ENCODE assay signal across 17 cellular contexts in genomic region chr12:65642006-65642695, GRCh38.
A peak's percentile ranks its signal among the peaks of the same experiment; 100 is the strongest.
DNase-seq lines count a peak whose midpoint lies in the region; ATAC-seq, FAIRE-seq and TF ChIP-seq lines count a peak whose summit lies in the region.
"Had no signal": no experiment of that assay in that cellular context is flagged by ENCODE, and none has a peak within 500 bp of the region (broad histone marks: within the 10 kb centered on the region; RNA-seq: fewer than 3 reads in every experiment).

No MANE protein-coding gene starts in this region.

- H3K9me2 ChIP-seq in HCT116 (ENCODE audit: insufficient read depth), result no peaks in the 10 kb centered on the region

- RAD21 ChIA-PET in HCT116 (lab: Charles Lee; ENCODE audit: low non-redundant PET in 1 of 2, low total read pairs in 2 of 2, uncharacterized antibody in 2 of 2, unreplicated experiment in 2 of 2), result no interaction called here

- H4K20me1 ChIP-seq in HCT116 (ENCODE audit: insufficient read depth) (no peaks in the 10 kb centered on the region), K562 (replicated peaks; ENCODE audit: control insufficient read depth, insufficient read depth, low read length) (no peaks in the 10 kb centered on the region), keratinocyte (ENCODE audit: control insufficient read depth, extremely low read depth, insufficient read depth, low read length) (no peaks in the 10 kb centered on the region)

- H3K27me3 Mint-ChIP-seq in activated T-cell treated with anti-CD3 and anti-CD28 coated beads, Interleukin-2, amount 50 U/mL, for 4 hours (ENCODE audit: low read depth), result no peaks in the 10 kb centered on the region

- H3K27me3 ChIP-seq in ACC112 (ENCODE audit: insufficient read depth, low read length) (no peaks in the 10 kb centered on the region), HCT116 (ENCODE audit: insufficient read depth, low read length) (no peaks in the 10 kb centered on the region), K562 (ENCODE audit: control insufficient read depth in 2 of 2, insufficient read depth in 2 of 2, low read length in 2 of 2) (no peaks in the 10 kb centered on the region), keratinocyte (ENCODE audit: control insufficient read depth, extremely low read depth, insufficient read depth, low read length) (no peaks in the 10 kb centered on the region)

- H3K4me3 Mint-ChIP-seq in activated T-cell treated with anti-CD3 and anti-CD28 coated beads, Interleukin-2, amount 50 U/mL, for 4 hours, result no peak overlapping the region

- FAIRE-seq in K562 (lab: Jason Lieb, UNC), result no peak
- peak; percentile 39 for FAIRE-seq in keratinocyte (lab: Jason Lieb, UNC)
- FAIRE-seq: A549 had no signal

- in situ Hi-C loops in K562 (cut with MboI), result no loop called here

- H3K4me3 ChIP-seq in ACC112 (ENCODE audit: low read depth, low read length), result no peak overlapping the region
- H3K4me3 ChIP-seq in HCT116 (replicated peaks in 1 of 2; ENCODE audit: low read depth in 1 of 2, low read length in 2 of 2), result no peak overlapping the region
- no peak overlapping the region for H3K4me3 ChIP-seq in K562
- no peak overlapping the region for H3K4me3 ChIP-seq in keratinocyte (ENCODE audit: control insufficient read depth in 2 of 3, extremely low read depth in 1 of 3, insufficient read depth in 2 of 3, low read depth in 1 of 3, low read length in 3 of 3)
- H3K4me3 ChIP-seq: A549 had no signal

- H3K4me2 ChIP-seq in HCT116 (ENCODE audit: low read length) (peak overlapping the region; percentile 43), K562 (ENCODE audit: insufficient read depth, low read length) (0 out of 2 replicates have a peak overlapping the region, but pooled peaks have one; percentile 12), keratinocyte (ENCODE audit: control insufficient read depth, extremely low read depth, insufficient read depth, low read depth, low read length) (no peak overlapping the region)
- H3K4me2 ChIP-seq: A549 had no signal

- no peaks in the 10 kb centered on the region for H3K9me3 Mint-ChIP-seq in activated T-cell treated with anti-CD3 and anti-CD28 coated beads, Interleukin-2, amount 50 U/mL, for 4 hours

- BruUV-seq in HCT116 (replicated peaks; lab: Mats Ljungman, UMichigan), result TSS peak; percentile 44
- no TSS peak for BruUV-seq in K562 (replicated peaks; lab: Mats Ljungman, UMichigan)

- CTCF ChIA-PET in HCT116 (lab: Charles Lee) (interaction anchor here (1.0 kb wide), 1 partner anchor 40 kb away, joined by 4 read pairs; no protein-coding TSS in a partner anchor), K562 (lab: Yijun Ruan, JAX; ENCODE audit: low intra/inter-chr PET ratio) (no interaction called here)

- no peaks in the 10 kb centered on the region for H3K4me1 Mint-ChIP-seq in activated T-cell treated with anti-CD3 and anti-CD28 coated beads, Interleukin-2, amount 50 U/mL, for 4 hours (ENCODE audit: low read depth)

- H3K4me1 ChIP-seq in ACC112 (ENCODE audit: control insufficient read depth, insufficient read depth, low read length, unreplicated experiment) (peaks cover 44% of the 10 kb centered on the region), HCT116 (ENCODE audit: control insufficient read depth in 1 of 2, insufficient read depth in 2 of 2, low read length in 2 of 2) (peaks cover 36 to 68% of the 10 kb centered on the region in 2 experiments), K562 (replicated peaks in 1 of 2; ENCODE audit: control insufficient read depth in 2 of 2, insufficient read depth in 2 of 2, low read length in 2 of 2) (peaks cover 0 to 5% of the 10 kb centered on the region in 2 experiments; a peak in 2 of 5 replicates), keratinocyte (ENCODE audit: control insufficient read depth, extremely low read depth, insufficient read depth, low read length) (peaks cover 19% of the 10 kb centered on the region)
- H3K4me1 ChIP-seq: A549 had no signal

- dilution Hi-C loops in keratinocyte (cut with MboI; ENCODE audit: extremely low pct_ligation_motif_present, low sequenced_read_pairs), result no loop called here

- TF ChIP-seq RAD21 in HCT116 (IDR thresholded peaks at IDR 0.05; ENCODE audit: low read depth) (no peak), K562 (CRISPR knock-in tag; conservative IDR thresholded peaks at IDR 0.05 in 1 of 2, IDR thresholded peaks at IDR 0.05 in 1 of 2) (no peak)

- H3K9me3 ChIP-seq in HCT116 (ENCODE audit: control insufficient read depth in 1 of 2, insufficient read depth in 1 of 2, low read depth in 1 of 2, low read length in 2 of 2) (no peaks in the 10 kb centered on the region), K562 (replicated peaks; ENCODE audit: control insufficient read depth, insufficient read depth, low read depth, low read length) (no peaks in the 10 kb centered on the region), keratinocyte (ENCODE audit: control insufficient read depth, low read depth, low read length) (no peaks in the 10 kb centered on the region)
- H3K9me3 ChIP-seq: A549 had no signal

- no peak for DNase-seq in HCT116 (ENCODE audit: low read depth, low spot score)
- no peak for DNase-seq in K562 (ENCODE audit: extremely low read depth in 1 of 4, low spot score in 3 of 4)
- DNase-seq in keratinocyte (ENCODE audit: low read depth, low spot score), result no peak
- DNase-seq in activated T-cell treated with anti-CD3 and anti-CD28 coated beads, Interleukin-2, amount 50 U/mL, for 4 hours, result no peak
- no peak for DNase-seq in cerebellar nuclear complex (lab: John Stamatoyannopoulos, UW)
- DNase-seq: DMS153; H7; Karpas-422; NCI-H187; NCI-H345; NCI-H526; NK-92 treated with Interleukin-12 subunit alpha and Interleukin-12 subunit beta, amount 100 ng/mL, for 24 hours; RPMI8226 had no signal

- H3K79me2 ChIP-seq in ACC112 (ENCODE audit: control insufficient read depth, insufficient read depth, low read length, unreplicated experiment), result peaks cover 3% of the 10 kb centered on the region
- peaks cover 22% of the 10 kb centered on the region; the same call in 1 of the 2 replicates for H3K79me2 ChIP-seq in HCT116 (ENCODE audit: insufficient read depth, low read length)
- no peaks in the 10 kb centered on the region for H3K79me2 ChIP-seq in K562 (ENCODE audit: control insufficient read depth, insufficient read depth, low read length)
- no peaks in the 10 kb centered on the region for H3K79me2 ChIP-seq in keratinocyte (ENCODE audit: control insufficient read depth, insufficient read depth, low read length)

- intact Hi-C loops in HCT116 (cut with micrococcal nuclease) (no loop called here), K562 (cut with micrococcal nuclease) (no loop called here)

- no peak for TF ChIP-seq EP300 in K562 (IDR thresholded peaks at IDR 0.05; ENCODE audit: low read length)

- H3K36me3 ChIP-seq in ACC112 (ENCODE audit: insufficient read depth, low read length), result no peaks in the 10 kb centered on the region
- H3K36me3 ChIP-seq in HCT116 (ENCODE audit: control insufficient read depth in 1 of 2, insufficient read depth in 2 of 2, low read length in 2 of 2), result peaks cover 0 to 3% of the 10 kb centered on the region in 2 experiments; a peak in 1 of 4 replicates
- H3K36me3 ChIP-seq in K562 (ENCODE audit: control insufficient read depth, insufficient read depth, low read length), result no peaks in the 10 kb centered on the region
- no peaks in the 10 kb centered on the region for H3K36me3 ChIP-seq in keratinocyte (ENCODE audit: control insufficient read depth in 2 of 2, extremely low read depth in 1 of 2, insufficient read depth in 2 of 2, low read length in 2 of 2)

- WGBS in K562 (ENCODE audit: insufficient coverage, low coverage, missing lambda C conversion rate), result 22% methylated on average over 5 of the region's 5 CpGs

- peak; percentile 81 for ATAC-seq in HCT116
- no peak for ATAC-seq in K562
- no peak for ATAC-seq in activated T-cell treated with anti-CD3 and anti-CD28 coated beads, Interleukin-2, amount 50 U/mL, for 4 hours
- ATAC-seq in GM19328 (IDR thresholded peaks at IDR 0.05; ENCODE audit: unreplicated experiment), result no peak
- ATAC-seq: A549 had no signal

- POLR2A ChIA-PET in HCT116 (lab: Charles Lee) (interaction anchor here (1.0 to 3.1 kb wide), 6 partner anchors 10 to 142 kb away, joined by 3 to 15 read pairs (median 4); no protein-coding TSS in a partner anchor), K562 (lab: Yijun Ruan, JAX) (interaction anchor here (0.6 kb wide), 1 partner anchor 1182 kb away, joined by 3 read pairs; no protein-coding TSS in a partner anchor)

- no peak for TF ChIP-seq CTCF in HCT116 (IDR thresholded peaks at IDR 0.05 in 2 of 3, conservative IDR thresholded peaks at IDR 0.05 in 1 of 3; ENCODE audit: borderline replicate concordance in 1 of 3, insufficient read depth in 1 of 3, low read depth in 2 of 3, low read length in 2 of 3)
- no peak for TF ChIP-seq CTCF in K562 (IDR thresholded peaks at IDR 0.05 in 2 of 3, conservative IDR thresholded peaks at IDR 0.05 in 1 of 3; ENCODE audit: insufficient read depth in 2 of 3, low read depth in 1 of 3, low read length in 3 of 3)
- no peak for TF ChIP-seq CTCF in keratinocyte (optimal IDR thresholded peaks at IDR 0.05 in 1 of 3, IDR thresholded peaks at IDR 0.05 in 1 of 3, conservative IDR thresholded peaks at IDR 0.05 in 1 of 3; ENCODE audit: extremely low read depth in 1 of 3, insufficient read depth in 2 of 3, low read length in 3 of 3)

- H3K9me1 ChIP-seq in K562 (ENCODE audit: control insufficient read depth, insufficient read depth, low read length) (no peaks in the 10 kb centered on the region), keratinocyte (ENCODE audit: control insufficient read depth, extremely low read depth, insufficient read depth, low read length) (no peaks in the 10 kb centered on the region)

- H3K27ac ChIP-seq in ACC112 (ENCODE audit: low read depth, low read length), result peak overlapping the region; percentile 100
- H3K27ac ChIP-seq in HCT116 (ENCODE audit: low read depth, low read length), result peak overlapping the region; percentile 73
- no peak overlapping the region for H3K27ac ChIP-seq in K562 (ENCODE audit: extremely low read depth, low read depth, low read length)
- H3K27ac ChIP-seq in keratinocyte (ENCODE audit: control insufficient read depth, insufficient read depth, low read length), result no peak overlapping the region
- H3K27ac ChIP-seq: C4-2B had no signal

- no peaks in the 10 kb centered on the region for H3K36me3 Mint-ChIP-seq in activated T-cell treated with anti-CD3 and anti-CD28 coated beads, Interleukin-2, amount 50 U/mL, for 4 hours (ENCODE audit: insufficient read depth)

- H2AFZ ChIP-seq in ACC112 (ENCODE audit: low read length, unreplicated experiment) (no peak overlapping the region), HCT116 (ENCODE audit: low read depth, low read length, poor library complexity, severe bottlenecking) (peak overlapping the region; percentile 6), K562 (ENCODE audit: low read depth, low read length) (peak overlapping the region; percentile 68; the same call in 1 of the 2 replicates), keratinocyte (ENCODE audit: control insufficient read depth, low read length) (no peak overlapping the region)

- TF ChIP-seq POLR2A in HCT116 (IDR thresholded peaks at IDR 0.05; ENCODE audit: borderline replicate concordance, extremely low read depth, insufficient read depth, insufficient read length), result no peak
- TF ChIP-seq POLR2A in K562 (conservative IDR thresholded peaks at IDR 0.05), result no peak

- peak overlapping the region; percentile 38 for H3K9ac ChIP-seq in HCT116 (ENCODE audit: low read length)
- H3K9ac ChIP-seq in K562 (ENCODE audit: insufficient read depth in 1 of 2, low read depth in 2 of 2, low read length in 2 of 2), result no peak overlapping the region
- no peak overlapping the region for H3K9ac ChIP-seq in keratinocyte (ENCODE audit: control insufficient read depth, extremely low read depth, insufficient read depth, low read length)

Comparison
In these comparisons a context has a peak if more than half of its experiments do, and no peak if none do; other contexts are left out.
1. H2AFZ ChIP-seq: peak in HCT116 (single experiment) and K562 (single experiment); none in ACC112 (single experiment) and keratinocyte (single experiment).
2. H3K27ac ChIP-seq: peak in ACC112 (single experiment) and HCT116 (single experiment); none in K562 (single experiment) and keratinocyte (single experiment).